In genomic region chr18:75208055-75208835, GRCh38 we compare ENCODE assay signal across 8 cellular contexts. TPM values are rescaled to one million over a fixed set of nuclear protein-coding genes. Genes with fewer than 3 reads are reported as not detected.
A peak's percentile ranks its signal among the peaks of the same experiment; 100 is the strongest.
DNase-seq lines count a peak whose midpoint lies in the region; ATAC-seq and TF ChIP-seq lines count a peak whose summit lies in the region.

No MANE protein-coding gene starts in this region.

- peak; percentile 8 for ATAC-seq in HG03025 (IDR thresholded peaks at IDR 0.05; ENCODE audit: low FRiP score, unreplicated experiment)

- peaks cover 75% of the 10 kb centered on the region for H3K27me3 Mint-ChIP-seq in endodermal cell (ENCODE audit: insufficient read depth)

- H3K9ac ChIP-seq in endodermal cell (ENCODE audit: extremely low read depth, low read length, poor library complexity, severe bottlenecking) = peak overlapping the region; percentile 25

- H3K36me3 Mint-ChIP-seq in endodermal cell (ENCODE audit: low read depth) = no peaks in the 10 kb centered on the region

- DNase-seq in NCI-H2081 (lab: John Stamatoyannopoulos, UW) (peak; percentile 54 to 79), NCI-H2081 treated with DMSO at 0.1 percent for 48 hours (lab: John Stamatoyannopoulos, UW) (no peak), NCI-H748 (lab: John Stamatoyannopoulos, UW; ENCODE audit: unreplicated experiment) (peak; percentile 76), endodermal cell (peak; percentile 82)
- DNase-seq in activated CD8-positive, alpha-beta memory T cell treated with anti-CD3 and anti-CD28 coated beads, Interleukin-2, amount 50 U/mL, for 4 hours = peak; percentile 50

- 0 to 1% methylated on average over 29 to 65 of the region's 73 CpGs for WGBS in endodermal cell (ENCODE audit: insufficient coverage in 1 of 2, insufficient read length in 1 of 2), 2 experiments

- H3K4me1 ChIP-seq in endodermal cell (ENCODE audit: control insufficient read depth, insufficient read depth, low read length) (peaks cover 7% of the 10 kb centered on the region), muscle layer of duodenum (ENCODE audit: control insufficient read depth in 1 of 2, insufficient read depth in 2 of 2, low read length in 2 of 2) (peaks cover 14 to 28% of the 10 kb centered on the region in 2 donors)

- H3K36me3 ChIP-seq in endodermal cell (ENCODE audit: control insufficient read depth, insufficient read depth, low read length) (no peaks in the 10 kb centered on the region), muscle layer of duodenum (ENCODE audit: control insufficient read depth in 1 of 2, insufficient read depth in 2 of 2, low read length in 2 of 2) (no peaks in the 10 kb centered on the region)

- peak overlapping the region; percentile 79 for H3K4me3 Mint-ChIP-seq in endodermal cell

- H3K27me3 ChIP-seq in endodermal cell (ENCODE audit: control insufficient read depth, insufficient read depth, low read length, poor library complexity, severe bottlenecking) (peaks cover 74% of the 10 kb centered on the region), muscle layer of duodenum (ENCODE audit: low read depth, low read length) (no peaks in the 10 kb centered on the region)

- H3K4me1 Mint-ChIP-seq in endodermal cell = peaks cover 46% of the 10 kb centered on the region

- H3K9me3 ChIP-seq in endodermal cell (ENCODE audit: control insufficient read depth, low read length) (no peaks in the 10 kb centered on the region), muscle layer of duodenum (ENCODE audit: control insufficient read depth in 1 of 2, low read length in 2 of 2) (no peaks in the 10 kb centered on the region)

- TF ChIP-seq CTCF in endodermal cell (conservative IDR thresholded peaks at IDR 0.05) = peak; percentile 21

- no peaks in the 10 kb centered on the region for H3K9me3 Mint-ChIP-seq in endodermal cell

- H3K27ac ChIP-seq in endodermal cell (ENCODE audit: low read depth, low read length) = no peak overlapping the region
- H3K27ac ChIP-seq in muscle layer of duodenum (ENCODE audit: low read length) = peak overlapping the region; percentile 49
- H3K27ac ChIP-seq in temporal lobe (ENCODE audit: low read depth, low read length) = peak overlapping the region; percentile 56

- H3K27ac Mint-ChIP-seq in endodermal cell = no peak overlapping the region

- H3K4me3 ChIP-seq in endodermal cell (ENCODE audit: low read length) = peak overlapping the region; percentile 79
- H3K4me3 ChIP-seq in muscle layer of duodenum (ENCODE audit: low read depth in 1 of 2, low read length in 2 of 2) = peak overlapping the region; percentile 85 to 96

RNA-seq across cellular contexts. Expression of gene PTGR3, which starts 0.7 kb away (rescaled TPM):
- 10 to 100 TPM; 12.2 to 13.3 TPM for total RNA-seq in endodermal cell
- 18.3 TPM for polyA plus RNA-seq in endodermal cell (2013, experiment 1 of 2)
- 14.7 TPM for polyA plus RNA-seq in endodermal cell (2013, experiment 2 of 2)
- total RNA-seq in temporal lobe = 15.5 TPM

RNA-seq across cellular contexts. Expression of gene TSHZ1, which starts 2.4 kb away (rescaled TPM):
- total RNA-seq in endodermal cell (1 to 10 TPM; 1.1 to 1.7 TPM), temporal lobe (8.6 TPM)
- 15.0 TPM for polyA plus RNA-seq in endodermal cell (2013, experiment 1 of 2)
- 14.4 TPM for polyA plus RNA-seq in endodermal cell (2013, experiment 2 of 2)
